Comparison of ENCODE assay signal across 8 cellular contexts in genomic region chr18:50374753-50375391, GRCh38. TPM values are rescaled to one million over a fixed set of nuclear protein-coding genes. Genes with fewer than 3 reads are reported as not detected.
DNase-seq lines count a peak whose midpoint lies in the region; ATAC-seq and TF ChIP-seq lines count a peak whose summit lies in the region.

Gene SKA1, plus strand, starts transcription at chr18:50375046. Its CDS starts 785 bp downstream, at chr18:50375831.

- peak within 1 kb of the TSS; percentile 50 to 70 for H3K4me3 ChIP-seq in ascending aorta
- peak within 1 kb of the TSS; percentile 29 to 57 for H3K4me3 ChIP-seq in right atrium auricular region
- peak within 1 kb of the TSS; percentile 74 for H3K4me3 ChIP-seq in psoas muscle
- peak within 1 kb of the TSS; percentile 41 to 50 for H3K4me3 ChIP-seq in uterus

- DNase-seq in NCI-H187 treated with DMSO at 0.1 percent for 48 hours (lab: John Stamatoyannopoulos, UW): peak; percentile 35
- DNase-seq in ascending aorta (ENCODE audit: low spot score in 2 of 2): peak; percentile 62 to 93
- DNase-seq in right atrium auricular region (ENCODE audit: low spot score): peak; percentile 89
- DNase-seq in psoas muscle: peak; percentile 93 to 96
- DNase-seq in uterus: peak; percentile 85 to 89

- H3K9me3 ChIP-seq in ascending aorta (peaks cover 0 to 3% of the 10 kb centered on the region in 2 donors), right atrium auricular region (peaks cover 0 to 5% of the 10 kb centered on the region in 2 donors), psoas muscle (peaks cover 6% of the 10 kb centered on the region), uterus (peaks cover 0 to under 1% of the 10 kb centered on the region in 2 donors)

- no peaks in the 10 kb centered on the region for H3K36me3 ChIP-seq in ascending aorta
- H3K36me3 ChIP-seq in right atrium auricular region: no peaks in the 10 kb centered on the region
- H3K36me3 ChIP-seq in psoas muscle (ENCODE audit: insufficient read depth in 1 of 2, low read depth in 1 of 2): no peaks in the 10 kb centered on the region
- H3K36me3 ChIP-seq in uterus: no peaks in the 10 kb centered on the region

- peak within 1 kb of the TSS; percentile 14 to 72 for H3K27ac ChIP-seq in ascending aorta
- peak within 1 kb of the TSS; percentile 73 to 75 for H3K27ac ChIP-seq in right atrium auricular region
- peak within 1 kb of the TSS; percentile 85 for H3K27ac ChIP-seq in psoas muscle
- H3K27ac ChIP-seq in uterus: peak within 1 kb of the TSS; percentile 76 to 77

- intact Hi-C loops in T-helper 2 cell treated with Interferon-gamma antibody and Interleukin-4, amounts not matched to agents 100 ng/mL and 5 ng/mL, for 36 hours (cut with micrococcal nuclease): loop anchor here (1.0 to 10.0 kb wide), 7 partner anchors 68 to 1430 kb away; partner anchors contain the start of genes ACAA2, CFAP53, CXXC1 and MBD1
- intact Hi-C loops in ascending aorta (cut with DNase I): loop anchor here (2.0 to 10.0 kb wide), 4 partner anchors 94 to 656 kb away; partner anchors contain the start of genes ACAA2, MAPK4, MBD1 and SMAD4
- intact Hi-C loops in psoas muscle (cut with DNase I): no loop called here
- intact Hi-C loops in uterus (cut with DNase I; ENCODE audit: low total_unique reads): no loop called here

- H3K4me1 ChIP-seq in ascending aorta: peaks cover 0 to 7% of the 10 kb centered on the region in 2 donors
- peaks cover 0 to 9% of the 10 kb centered on the region in 2 donors for H3K4me1 ChIP-seq in right atrium auricular region
- peaks cover 16% of the 10 kb centered on the region for H3K4me1 ChIP-seq in psoas muscle
- peaks cover 0 to 7% of the 10 kb centered on the region in 2 donors for H3K4me1 ChIP-seq in uterus

- ATAC-seq in GM18499 (IDR thresholded peaks at IDR 0.05; ENCODE audit: insufficient read depth, unreplicated experiment) (peak; percentile 59), HG02943 (IDR thresholded peaks at IDR 0.05; ENCODE audit: low read depth, unreplicated experiment) (peak; percentile 92), psoas muscle (peak; percentile 100)

- peak; percentile 28 to 40 for TF ChIP-seq POLR2A in uterus (IDR thresholded peaks at IDR 0.05)

- WGBS in psoas muscle, 3 donors: 0 to 1% (median 1%) methylated on average over 44 to 47 of the region's 47 CpGs

- H3K27me3 ChIP-seq in ascending aorta (no peaks in the 10 kb centered on the region), right atrium auricular region (no peaks in the 10 kb centered on the region), psoas muscle (ENCODE audit: insufficient read depth in 3 of 3, low read length in 2 of 3) (no peaks in the 10 kb centered on the region), uterus (no peaks in the 10 kb centered on the region)

- TF ChIP-seq CTCF in ascending aorta (IDR thresholded peaks at IDR 0.05) (no peak), right atrium auricular region (IDR thresholded peaks at IDR 0.05) (no peak), psoas muscle (IDR thresholded peaks at IDR 0.05) (no peak), uterus (IDR thresholded peaks at IDR 0.05) (no peak)

RNA-seq across cellular contexts. Expression of gene SKA1, which starts in this region (rescaled TPM):
- 34.3 and 35.9 TPM in 2 replicates for total RNA-seq in T-helper 2 cell treated with Interferon-gamma antibody and Interleukin-4, amounts not matched to agents 100 ng/mL and 5 ng/mL, for 36 hours
- total RNA-seq in ascending aorta (not detected), right atrium auricular region (under 1 TPM in 1 of 2 donors, not detected in 1; 0.78 TPM), psoas muscle (under 1 TPM in 1 of 4 donors, not detected in 3; 0.11 TPM), uterus (1 to 10 TPM in 1 of 4 donors, under 1 TPM in 1, not detected in 2; 0.73 to 5.5 TPM)
- polyA plus RNA-seq in psoas muscle: under 1 TPM in 2 of 3 donors, not detected in 1; 0.10 to 0.19 TPM

Comparison
In these comparisons a context has a peak if more than half of its experiments do, and no peak if none do; other contexts are left out.
1. Peak in every context shown above with its lines: DNase-seq, ATAC-seq, H3K4me3 ChIP-seq and H3K27ac ChIP-seq.
2. Peak in DNase-seq, H3K4me3 ChIP-seq and H3K27ac ChIP-seq in ascending aorta; RNA of the gene not detected or under 1 TPM.
3. Peak in DNase-seq, H3K4me3 ChIP-seq and H3K27ac ChIP-seq in right atrium auricular region; RNA of the gene not detected or under 1 TPM.
4. Peak in DNase-seq, ATAC-seq, H3K4me3 ChIP-seq and H3K27ac ChIP-seq in psoas muscle; RNA of the gene not detected or under 1 TPM.
5. DNase-seq: peak in every context shown above with its lines; median percentile 94 in psoas muscle; 89 in right atrium auricular region; 87 in uterus; 78 in ascending aorta; 35 in NCI-H187 treated with DMSO at 0.1 percent for 48 hours.
6. intact Hi-C loops: an anchor here in T-helper 2 cell treated with Interferon-gamma antibody and Interleukin-4, amounts not matched to agents 100 ng/mL and 5 ng/mL, for 36 hours (1.0 to 10.0 kb wide) and ascending aorta (2.0 to 10.0 kb wide); none called in psoas muscle and uterus.